11 cellular contexts compared by ENCODE assay signal in the genomic region with DNA sequence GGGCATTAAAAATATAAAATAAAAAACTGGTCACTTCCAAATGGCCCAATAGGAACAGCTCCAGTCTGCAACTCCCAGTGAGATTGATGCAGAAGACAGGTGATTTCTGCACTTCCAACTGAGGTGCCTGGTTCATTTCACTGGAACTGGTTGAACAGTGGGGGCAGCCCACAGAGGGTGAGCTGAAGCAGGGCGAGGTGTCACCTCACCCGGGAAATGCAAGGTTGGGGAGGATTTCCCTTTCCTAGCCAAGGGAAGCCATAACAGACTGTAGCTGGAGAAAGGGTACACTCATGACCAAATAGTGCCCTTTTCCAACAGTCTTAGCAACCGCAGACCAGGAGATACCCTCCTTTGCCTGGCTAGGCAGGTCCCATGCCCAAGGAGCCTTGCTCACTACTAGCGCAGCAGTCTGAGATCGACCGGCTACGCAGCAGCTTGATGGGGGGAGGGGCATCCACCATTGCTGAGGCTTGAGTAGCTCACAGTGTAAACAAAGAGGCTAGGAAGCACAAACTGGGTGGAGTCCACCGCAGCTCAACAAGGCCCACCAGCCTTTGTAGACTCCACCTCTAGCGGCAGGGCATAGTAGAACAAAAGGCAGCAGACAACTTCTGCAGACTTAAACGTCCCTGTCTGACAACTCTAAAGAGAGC. TPM values are rescaled to one million over a fixed set of nuclear protein-coding genes. Genes with fewer than 3 reads are reported as not detected.
A peak's percentile ranks its signal among the peaks of the same experiment; 100 is the strongest.
DNase-seq lines count a peak whose midpoint lies in the region; ATAC-seq lines count a peak whose summit lies in the region.
"Had no signal": no experiment of that assay in that cellular context is flagged by ENCODE, and none has a peak within 500 bp of the region (broad histone marks: within the 10 kb centered on the region; RNA-seq: fewer than 3 reads in every experiment).

No MANE protein-coding gene starts in this region.

- H2BK12ac ChIP-seq in neuronal stem cell (ENCODE audit: low read length), result no peak overlapping the region

- ATAC-seq in T-cell (replicated peaks in 1 of 4), result peak; percentile 83 to 94 (median 86)
- ATAC-seq in effector memory CD8-positive, alpha-beta T cell (replicated peaks), result peak; percentile 95
- no peak for ATAC-seq in HG02852 (IDR thresholded peaks at IDR 0.05; ENCODE audit: unreplicated experiment)
- no peak for ATAC-seq in HG02938 (IDR thresholded peaks at IDR 0.05; ENCODE audit: unreplicated experiment)
- ATAC-seq: gastrocnemius medialis; natural killer cell treated with Interleukin-12 subunit alpha and Interleukin-12 subunit beta and Interleukin-15 and Interleukin-18, amount 100 ng/mL, for 72 hours had no signal

- H3K9me3 Mint-ChIP-seq in T-cell, result peaks cover 0 to 6% (median 0%) of the 10 kb centered on the region in 3 donors
- no peaks in the 10 kb centered on the region for H3K9me3 Mint-ChIP-seq in effector memory CD8-positive, alpha-beta T cell
- H3K9me3 Mint-ChIP-seq: natural killer cell treated with Interleukin-12 subunit alpha and Interleukin-12 subunit beta and Interleukin-15 and Interleukin-18, amount 100 ng/mL, for 72 hours had no signal

- no peak overlapping the region for H3K23ac ChIP-seq in neuronal stem cell (ENCODE audit: low read depth, low read length, poor library complexity)

- no peak overlapping the region for H3K14ac ChIP-seq in neuronal stem cell (ENCODE audit: low read length)

- H2BK15ac ChIP-seq in neuronal stem cell (ENCODE audit: low read length), result no peak overlapping the region

- H3K9ac ChIP-seq in neuronal stem cell (ENCODE audit: low read depth, low read length, poor library complexity), result no peak overlapping the region

- no peaks in the 10 kb centered on the region for H3K79me1 ChIP-seq in neuronal stem cell (ENCODE audit: low read depth, low read length)

- POLR2A ChIA-PET in T-cell (lab: Charles Lee), result interaction anchor here in 1 of 2 donors (0.8 to 0.9 kb wide), 2 partner anchors 10 to 141 kb away, joined by 3 read pairs; no protein-coding TSS in a partner anchor

- peak; percentile 15 for DNase-seq in activated CD4-positive, alpha-beta T cell treated with anti-CD3 and anti-CD28 coated beads for 48 hours
- no peak for DNase-seq in activated CD4-positive, alpha-beta T cell treated with anti-CD3 and anti-CD28 coated beads for 1 hour
- DNase-seq in T-cell, result peak in 32 of 34 experiments; percentile 3 to 82 (median 50)
- DNase-seq in effector memory CD8-positive, alpha-beta T cell, result peak; percentile 59 to 75 (median 70)
- peak; percentile 33 for DNase-seq in neuronal stem cell (ENCODE audit: low spot score)
- no peak for DNase-seq in cerebellum (ENCODE audit: low spot score)
- DNase-seq: gastrocnemius medialis, NCI-H1092 treated with DMSO at 0.1 percent for 48 hours had no signal

- H3K27ac ChIP-seq in neuronal stem cell (replicated peaks; ENCODE audit: low read length), result no peak overlapping the region
- H3K27ac ChIP-seq: gastrocnemius medialis had no signal

- peaks cover 49% of the 10 kb centered on the region for H3K36me3 Mint-ChIP-seq in T-cell
- H3K36me3 Mint-ChIP-seq in effector memory CD8-positive, alpha-beta T cell (ENCODE audit: insufficient read depth), result peaks cover 17% of the 10 kb centered on the region
- H3K36me3 Mint-ChIP-seq: natural killer cell treated with Interleukin-12 subunit alpha and Interleukin-12 subunit beta and Interleukin-15 and Interleukin-18, amount 100 ng/mL, for 72 hours had no signal

- peaks cover 0 to 6% of the 10 kb centered on the region in 2 donors for H3K4me1 ChIP-seq in neuronal stem cell (ENCODE audit: control insufficient read depth in 2 of 2, insufficient read depth in 1 of 2, low read depth in 1 of 2, low read length in 2 of 2)
- H3K4me1 ChIP-seq: gastrocnemius medialis had no signal

- H2AK5ac ChIP-seq in neuronal stem cell (ENCODE audit: low read depth, low read length), result no peak overlapping the region

- H3K4me3 Mint-ChIP-seq in T-cell, result peak overlapping the region in 1 of 3 donors; percentile 69
- H3K4me3 Mint-ChIP-seq in effector memory CD8-positive, alpha-beta T cell, result peak overlapping the region; percentile 60 to 84
- H3K4me3 Mint-ChIP-seq: natural killer cell treated with Interleukin-12 subunit alpha and Interleukin-12 subunit beta and Interleukin-15 and Interleukin-18, amount 100 ng/mL, for 72 hours had no signal

- no peak overlapping the region for H3K18ac ChIP-seq in neuronal stem cell (ENCODE audit: low read length)

- no peaks in the 10 kb centered on the region for H3K27me3 ChIP-seq in neuronal stem cell (ENCODE audit: control insufficient read depth in 3 of 3, insufficient read depth in 3 of 3, low read depth in 1 of 3, low read length in 3 of 3)
- H3K27me3 ChIP-seq: gastrocnemius medialis had no signal

- no peak overlapping the region for H3K4me3 ChIP-seq in neuronal stem cell (ENCODE audit: low read length in 2 of 2)
- H3K4me3 ChIP-seq: gastrocnemius medialis had no signal

- H3K27me3 Mint-ChIP-seq in T-cell, result no peaks in the 10 kb centered on the region
- H3K27me3 Mint-ChIP-seq in effector memory CD8-positive, alpha-beta T cell, result no peaks in the 10 kb centered on the region
- H3K27me3 Mint-ChIP-seq: natural killer cell treated with Interleukin-12 subunit alpha and Interleukin-12 subunit beta and Interleukin-15 and Interleukin-18, amount 100 ng/mL, for 72 hours had no signal

- CTCF ChIA-PET in T-cell (lab: Charles Lee), result interaction anchor here (0.7 to 1.5 kb wide), 6 partner anchors 9 to 676 kb away, joined by 3 to 6 read pairs (median 3); no protein-coding TSS in a partner anchor

- no peak overlapping the region for H2BK5ac ChIP-seq in neuronal stem cell (ENCODE audit: low read length)

- H3K27ac Mint-ChIP-seq in T-cell, result peak overlapping the region; percentile 58 to 73
- peak overlapping the region; percentile 62 to 83 for H3K27ac Mint-ChIP-seq in effector memory CD8-positive, alpha-beta T cell

- H2AFZ ChIP-seq in neuronal stem cell (ENCODE audit: low read length), result peak overlapping the region; percentile 82

- no peak overlapping the region for H2BK120ac ChIP-seq in neuronal stem cell (ENCODE audit: low read depth, low read length)

- no peaks in the 10 kb centered on the region for H3K36me3 ChIP-seq in neuronal stem cell (replicated peaks in 1 of 2; ENCODE audit: control insufficient read depth in 2 of 2, insufficient read depth in 2 of 2, low read length in 2 of 2)
- H3K36me3 ChIP-seq: gastrocnemius medialis had no signal

- H3K4me2 ChIP-seq in neuronal stem cell (ENCODE audit: insufficient read depth, low read length, poor library complexity, severe bottlenecking), result no peak overlapping the region

- H3K4me1 Mint-ChIP-seq in T-cell, result peaks cover 34 to 54% (median 44%) of the 10 kb centered on the region in 3 donors
- peaks cover 26 to 27% of the 10 kb centered on the region in 2 donors for H3K4me1 Mint-ChIP-seq in effector memory CD8-positive, alpha-beta T cell (ENCODE audit: low read depth in 2 of 2)

- no peaks in the 10 kb centered on the region for H3K9me3 ChIP-seq in neuronal stem cell (replicated peaks in 1 of 2; ENCODE audit: control insufficient read depth in 2 of 2, insufficient read depth in 1 of 2, low read depth in 1 of 2, low read length in 2 of 2)
- H3K9me3 ChIP-seq: gastrocnemius medialis had no signal

- no peak overlapping the region for H4K8ac ChIP-seq in neuronal stem cell (ENCODE audit: low read depth, low read length)

- H3K4ac ChIP-seq in neuronal stem cell (ENCODE audit: low read length), result no peak overlapping the region

- no CpG with 5 or more reads among the region's 10 CpGs for WGBS in neuronal stem cell (ENCODE audit: extremely low coverage in 2 of 2, insufficient read length in 2 of 2, insufficient replicate concordance in 1 of 2), 2 donors

- no peak overlapping the region for H4K91ac ChIP-seq in neuronal stem cell (ENCODE audit: low read depth, low read length, poor library complexity)

RNA-seq across cellular contexts. Expression of gene RLN1, which starts 12.7 kb away (rescaled TPM):
- total RNA-seq in T-cell, result 1 to 10 TPM; 1.6 to 4.8 (median 3.5) TPM
- 1.1 TPM for polyA plus RNA-seq in neuronal stem cell (2013, experiment 1 of 2)
- 1.3 TPM for polyA plus RNA-seq in neuronal stem cell (2013, experiment 2 of 2)
- total RNA-seq in cerebellum, result 1.3 TPM
- total RNA-seq: gastrocnemius medialis had no signal

RNA-seq across cellular contexts. Expression of gene RLN2, which starts 22.5 kb away (rescaled TPM):
- total RNA-seq in T-cell, result 1 to 10 TPM in 3 of 5 donors, under 1 TPM in 2; 0.86 to 4.6 (median 4.5) TPM
- polyA plus RNA-seq in neuronal stem cell (2013, experiment 1 of 2), result 5.9 TPM
- 6.5 TPM for polyA plus RNA-seq in neuronal stem cell (2013, experiment 2 of 2)
- total RNA-seq in cerebellum, result 1.4 TPM
- total RNA-seq: gastrocnemius medialis had no signal

Comparison
In these comparisons a context has a peak if more than half of its experiments do, and no peak if none do; other contexts are left out.
1. DNase-seq: peak in activated CD4-positive, alpha-beta T cell treated with anti-CD3 and anti-CD28 coated beads for 48 hours (single experiment), T-cell (32 of 34), effector memory CD8-positive, alpha-beta T cell (3 of 3) and neuronal stem cell (single experiment); none in activated CD4-positive, alpha-beta T cell treated with anti-CD3 and anti-CD28 coated beads for 1 hour (single experiment) and cerebellum (single experiment).
2. ATAC-seq: peak in T-cell (4 of 4) and effector memory CD8-positive, alpha-beta T cell (single experiment); none in HG02852 (single experiment) and HG02938 (single experiment).